ENCODE assay signal across 11 cellular contexts in the genomic region with DNA sequence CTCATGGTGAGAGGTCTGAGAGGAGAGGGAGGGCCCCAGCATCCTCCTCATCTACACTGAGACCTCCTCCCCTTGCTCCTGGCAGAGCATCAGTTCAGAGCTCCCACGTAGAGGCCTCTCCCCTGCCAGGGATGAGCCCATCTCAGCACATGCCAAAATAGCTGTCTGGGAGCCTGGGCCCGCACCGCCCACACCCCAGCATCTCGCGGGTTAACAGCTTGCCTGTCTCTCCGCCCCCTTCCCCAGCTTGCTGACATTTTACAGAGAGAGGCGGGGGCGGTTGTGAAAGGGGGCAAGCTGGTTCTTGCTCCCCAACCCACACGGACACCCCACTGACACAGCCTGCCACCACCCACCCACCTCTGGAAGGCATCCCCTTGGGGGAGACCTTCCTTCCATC.
DNase-seq lines count a peak whose midpoint lies in the region; ATAC-seq and TF ChIP-seq lines count a peak whose summit lies in the region.
"Had no signal": no experiment of that assay in that cellular context is flagged by ENCODE, and none has a peak within 500 bp of the region (broad histone marks: within the 10 kb centered on the region; RNA-seq: fewer than 3 reads in every experiment).

No MANE protein-coding gene starts in this region.

- H3K4me2 ChIP-seq in BLaER1: peak overlapping the region; percentile 79

- H3K27me3 Mint-ChIP-seq in activated naive CD8-positive, alpha-beta T cell treated with anti-CD3 and anti-CD28 coated beads, Interleukin-2, amount 50 U/mL, for 24 hours: no peaks in the 10 kb centered on the region
- H3K27me3 Mint-ChIP-seq: activated B cell treated with CpG ODN at 0.5 μM for 24 hours had no signal

- DNase-seq in RWPE1 (ENCODE audit: low spot score) (no peak), posterior cingulate gyrus (peak in 8 of 10 donors; percentile 60 to 95 (median 74)), hepatic stellate cell (ENCODE audit: low spot score) (no peak), tibial artery (no peak), NCI-H128 (lab: John Stamatoyannopoulos, UW; ENCODE audit: unreplicated experiment) (no peak), NCI-H1436 (lab: John Stamatoyannopoulos, UW) (no peak)
- DNase-seq in activated naive CD8-positive, alpha-beta T cell treated with anti-CD3 and anti-CD28 coated beads, Interleukin-2, amount 50 U/mL, for 24 hours: peak; percentile 73
- DNase-seq: activated B cell treated with CpG ODN at 0.5 μM for 24 hours, COR-L47, dermis blood vessel endothelial cell had no signal

- no peaks in the 10 kb centered on the region for H3K9me3 Mint-ChIP-seq in activated naive CD8-positive, alpha-beta T cell treated with anti-CD3 and anti-CD28 coated beads, Interleukin-2, amount 50 U/mL, for 24 hours
- H3K9me3 Mint-ChIP-seq: activated B cell treated with CpG ODN at 0.5 μM for 24 hours had no signal

- intact Hi-C loops in posterior cingulate gyrus (cut with DNase I): no loop called here
- intact Hi-C loops in tibial artery (cut with DNase I; ENCODE audit: low total_unique reads): no loop called here

- TF ChIP-seq CTCF in RWPE1 (conservative IDR thresholded peaks at IDR 0.05; ENCODE audit: low read depth) (no peak), tibial artery (IDR thresholded peaks at IDR 0.05) (no peak)

- H3K27ac Mint-ChIP-seq in activated naive CD8-positive, alpha-beta T cell treated with anti-CD3 and anti-CD28 coated beads, Interleukin-2, amount 50 U/mL, for 24 hours: peak overlapping the region; percentile 80
- H3K27ac Mint-ChIP-seq: activated B cell treated with CpG ODN at 0.5 μM for 24 hours had no signal

- POLR2A ChIA-PET in RWPE1 (lab: Yijun Ruan, JAX; ENCODE audit: low non-redundant PET): interaction anchor here (0.5 kb wide), 1 partner anchor 15 kb away, joined by 3 read pairs; no protein-coding TSS in a partner anchor

- H3K4me3 ChIP-seq in BLaER1 (no peak overlapping the region), tibial artery (no peak overlapping the region)

- H3K27ac ChIP-seq in BLaER1 (peak overlapping the region; percentile 56), RWPE1 (peak overlapping the region; percentile 63), tibial artery (no peak overlapping the region)

- peak; percentile 60 for ATAC-seq in activated naive CD8-positive, alpha-beta T cell treated with anti-CD3 and anti-CD28 coated beads, Interleukin-2, amount 50 U/mL, for 24 hours

- peaks cover 90% of the 10 kb centered on the region for H3K4me1 Mint-ChIP-seq in activated naive CD8-positive, alpha-beta T cell treated with anti-CD3 and anti-CD28 coated beads, Interleukin-2, amount 50 U/mL, for 24 hours

- no peaks in the 10 kb centered on the region for H3K27me3 ChIP-seq in BLaER1
- no peaks in the 10 kb centered on the region for H3K27me3 ChIP-seq in tibial artery

- no peaks in the 10 kb centered on the region for H3K9me3 ChIP-seq in BLaER1
- no peaks in the 10 kb centered on the region for H3K9me3 ChIP-seq in tibial artery

- H3K36me3 Mint-ChIP-seq in activated naive CD8-positive, alpha-beta T cell treated with anti-CD3 and anti-CD28 coated beads, Interleukin-2, amount 50 U/mL, for 24 hours (ENCODE audit: low read depth): peaks cover 3% of the 10 kb centered on the region

- H3K36me3 ChIP-seq in BLaER1: peaks cover 52% of the 10 kb centered on the region
- H3K36me3 ChIP-seq in tibial artery: peaks cover 0 to 6% (median 0%) of the 10 kb centered on the region in 3 donors

- peaks cover 85% of the 10 kb centered on the region for H4K20me1 ChIP-seq in BLaER1

- CTCF ChIA-PET in RWPE1 (lab: Yijun Ruan, JAX): interaction anchor here (0.7 to 2.1 kb wide), 4 partner anchors 11 to 108 kb away, joined by 4 to 11 read pairs (median 4); no protein-coding TSS in a partner anchor

- peaks cover 77% of the 10 kb centered on the region for H3K4me1 ChIP-seq in BLaER1
- H3K4me1 ChIP-seq in tibial artery: peaks cover 0 to 35% (median 10%) of the 10 kb centered on the region in 4 donors

- H3K9ac ChIP-seq in BLaER1: peak overlapping the region; percentile 63

- peak overlapping the region; percentile 74 for H3K4me3 Mint-ChIP-seq in activated naive CD8-positive, alpha-beta T cell treated with anti-CD3 and anti-CD28 coated beads, Interleukin-2, amount 50 U/mL, for 24 hours
- H3K4me3 Mint-ChIP-seq: activated B cell treated with CpG ODN at 0.5 μM for 24 hours had no signal

Comparison
In these comparisons a context has a peak if more than half of its experiments do, and no peak if none do; other contexts are left out.
1. H3K27ac ChIP-seq: peak in BLaER1 (single experiment) and RWPE1 (single experiment); none in tibial artery (0 of 2).
2. DNase-seq: peak in activated naive CD8-positive, alpha-beta T cell treated with anti-CD3 and anti-CD28 coated beads, Interleukin-2, amount 50 U/mL, for 24 hours (single experiment) and posterior cingulate gyrus (8 of 10); none in RWPE1 (single experiment), hepatic stellate cell (single experiment), tibial artery (0 of 2), NCI-H128 (single experiment) and NCI-H1436 (single experiment).